9 cellular contexts compared by ENCODE assay signal in the genomic region with DNA sequence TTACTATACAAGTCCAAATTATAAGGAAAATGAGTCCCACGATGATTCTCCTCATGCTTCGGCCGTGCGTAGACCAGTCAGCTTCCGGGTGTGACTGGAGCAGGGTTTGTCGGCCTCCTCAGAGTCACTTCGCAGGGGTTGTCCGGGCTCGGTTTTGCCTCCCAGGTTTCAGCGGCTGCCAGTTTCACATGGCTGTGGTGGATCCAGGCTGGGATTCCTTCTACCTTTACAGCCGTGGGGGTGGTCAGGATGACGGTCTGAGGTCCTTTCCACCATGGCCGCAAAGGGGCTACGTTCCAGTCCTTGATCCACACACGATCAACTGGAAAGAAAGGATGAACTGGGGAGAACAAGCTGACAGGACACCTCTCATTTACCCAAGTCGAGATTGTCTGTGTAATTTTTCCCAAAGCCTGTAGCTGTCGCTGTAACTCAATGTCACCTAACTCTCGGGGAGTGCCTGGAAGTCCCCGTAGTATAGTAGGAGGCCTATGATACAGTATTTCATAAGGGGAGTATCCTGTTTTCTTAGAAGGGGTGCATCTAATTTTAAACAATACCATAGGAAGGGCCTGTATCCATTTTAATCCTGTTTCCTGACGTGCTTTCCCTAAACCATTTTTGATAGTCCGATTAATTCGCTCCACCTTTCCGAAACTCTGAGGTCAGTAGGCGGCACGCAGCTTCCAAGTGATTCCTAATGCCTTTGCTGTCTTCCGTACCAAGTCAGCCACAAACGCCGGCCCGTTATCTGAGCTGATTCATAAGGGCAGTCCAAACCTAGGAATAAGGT. TPM values are rescaled to one million over a fixed set of nuclear protein-coding genes. Genes with fewer than 3 reads are reported as not detected.
DNase-seq lines count a peak whose midpoint lies in the region; FAIRE-seq and TF ChIP-seq lines count a peak whose summit lies in the region.
"Not testable (repeated sequence)": the region's sequence is repeated elsewhere in the genome, so short reads cannot be mapped to it uniquely, and the experiment has no call there.
"Had no signal": no experiment of that assay in that cellular context is flagged by ENCODE, and none has a peak within 500 bp of the region (broad histone marks: within the 10 kb centered on the region; RNA-seq: fewer than 3 reads in every experiment).

No MANE protein-coding gene starts in this region.

- H3K4me1 Mint-ChIP-seq in astrocyte (ENCODE audit: low read depth, unreplicated experiment) = not testable (repeated sequence)

- H3K9me3 Mint-ChIP-seq in astrocyte (ENCODE audit: unreplicated experiment) = not testable (repeated sequence)

- not testable (repeated sequence) for H3K27me3 ChIP-seq in AG04450 (ENCODE audit: control insufficient read depth, insufficient read depth, low read length); astrocyte (ENCODE audit: insufficient read depth, low read length)

- not testable (repeated sequence) for H3K27ac Mint-ChIP-seq in astrocyte (ENCODE audit: unreplicated experiment)

- H3K9me3 ChIP-seq in AG04450 (ENCODE audit: control insufficient read depth, insufficient read depth, low read length); ES-I3 (ENCODE audit: control insufficient read depth, insufficient read depth, low read length); astrocyte (ENCODE audit: insufficient read depth, low read depth, low read length); kidney (ENCODE audit: control insufficient read depth in 1 of 2, low read length in 2 of 2): not testable (repeated sequence)

- not testable (repeated sequence) for FAIRE-seq in astrocyte (lab: Jason Lieb, UNC); kidney (lab: Jason Lieb, UNC)

- TF ChIP-seq CTCF in AG04450 (IDR thresholded peaks at IDR 0.05; ENCODE audit: low read depth, low read length) (peak; percentile 63), astrocyte (IDR thresholded peaks at IDR 0.05; ENCODE audit: insufficient read depth, low read depth, low read length) (peak; percentile 53), fibroblast of mammary gland (conservative IDR thresholded peaks at IDR 0.05; ENCODE audit: control insufficient read depth, insufficient read depth, low read depth, low read length) (peak; percentile 53), kidney (IDR thresholded peaks at IDR 0.05; ENCODE audit: borderline replicate concordance, extremely low read depth, insufficient read depth) (peak; percentile 5)

- H3K4me3 Mint-ChIP-seq in astrocyte (ENCODE audit: unreplicated experiment) = not testable (repeated sequence)

- H3K4me2 ChIP-seq in astrocyte (ENCODE audit: low read length) = not testable (repeated sequence)

- not testable (repeated sequence) for H3K27ac ChIP-seq in AG04450 (ENCODE audit: low read depth, low read length); astrocyte (ENCODE audit: low read depth, low read length); kidney (ENCODE audit: low read depth in 2 of 2, low read length in 2 of 2)

- not testable (repeated sequence) for H3K27me3 Mint-ChIP-seq in astrocyte (ENCODE audit: low read depth, unreplicated experiment)

- H3K4me3 ChIP-seq in AG04450 (ENCODE audit: low read depth, low read length); astrocyte (ENCODE audit: insufficient read depth, low read depth, low read length); fibroblast of mammary gland (ENCODE audit: control insufficient read depth, low read depth, low read length); kidney (ENCODE audit: low read length in 2 of 2): not testable (repeated sequence)

- CTCF ChIA-PET in AG04450 (lab: Charles Lee) = interaction anchor here (0.6 to 1.9 kb wide), 6 partner anchors 10 to 133 kb away, joined by 3 to 12 read pairs (median 4); no protein-coding TSS in a partner anchor

- POLR2A ChIA-PET in AG04450 (lab: Yijun Ruan, JAX) = not testable (repeated sequence)

- not testable (repeated sequence) for H4K20me1 ChIP-seq in astrocyte (ENCODE audit: insufficient read depth, low read length)

- H3K36me3 Mint-ChIP-seq in astrocyte (ENCODE audit: low read depth, unreplicated experiment) = not testable (repeated sequence)

- intact Hi-C loops in kidney (cut with DNase I) = not testable (repeated sequence)

- H3K36me3 ChIP-seq in ES-I3 (ENCODE audit: insufficient read depth, low read length); astrocyte (ENCODE audit: insufficient read depth, low read length); kidney (ENCODE audit: control insufficient read depth in 1 of 2, insufficient read depth in 2 of 2, low read length in 2 of 2): not testable (repeated sequence)

- not testable (repeated sequence) for H2AFZ ChIP-seq in astrocyte (ENCODE audit: low read depth, low read length)

- not testable (repeated sequence) for DNase-seq in AG04450 (ENCODE audit: low read depth, low spot score); kidney
- DNase-seq in HT1080 (ENCODE audit: low read depth) = peak; percentile 9
- DNase-seq in OCI-M1 (lab: John Stamatoyannopoulos, UW) = peak; percentile 23
- DNase-seq in astrocyte (ENCODE audit: low read depth) = peak; percentile 5
- DNase-seq in fibroblast of mammary gland (ENCODE audit: low read depth) = peak; percentile 46
- peak; percentile 25 for DNase-seq in pons (ENCODE audit: low spot score)

- H3K9ac ChIP-seq in ES-I3 (ENCODE audit: low read depth, low read length) = peak overlapping the region; percentile 12; the same call in 1 of the 2 replicates
- not testable (repeated sequence) for H3K9ac ChIP-seq in astrocyte (ENCODE audit: low read length); kidney (ENCODE audit: low read length in 2 of 2)

- not testable (repeated sequence) for H3K4me1 ChIP-seq in ES-I3 (ENCODE audit: insufficient read depth, low read length); astrocyte (ENCODE audit: insufficient read depth, low read length); kidney (ENCODE audit: control insufficient read depth in 1 of 2, insufficient read depth in 1 of 2, low read depth in 1 of 2, low read length in 2 of 2)

- H3K79me2 ChIP-seq in astrocyte (ENCODE audit: insufficient read depth, low read length) = not testable (repeated sequence)

RNA-seq across cellular contexts. Expression of a gene that starts 5.8 kb away (rescaled TPM):
- polyA plus RNA-seq in AG04450 (2011; rRNA removed) (0.77 and 1.5 TPM in 2 replicates), kidney (ENCODE audit: insufficient read depth, low read depth, low replicate concordance) (6.7 TPM)
- 0.52 and 1.4 TPM in 2 replicates for polyA minus RNA-seq in AG04450 (2011; rRNA and poly(A)+ RNA removed)
- total RNA-seq in HT1080 (2014; rRNA removed; shearing (Covaris generic)) = 2.9 and 5.7 TPM in 2 replicates
- polyA plus RNA-seq in HT1080 (2015; cell fraction: cytosol; rRNA removed) = 3.7 and 4.3 TPM in 2 replicates
- polyA plus RNA-seq in HT1080 (2015; cell fraction: nucleus; rRNA removed) = 4.6 and 5.9 TPM in 2 replicates
- total RNA-seq in astrocyte (2.8 and 3.2 TPM in 2 replicates), kidney (4.6 TPM)
- total RNA-seq: activated CD8-positive, alpha-beta memory T cell treated with anti-CD3 and anti-CD28 coated beads, Interleukin-2, amount 10 ng/mL, durations not matched to agents 7 days and 5 days had no signal

Comparison
In these comparisons a context has a peak if more than half of its experiments do, and no peak if none do; other contexts are left out.
1. CTCF ChIP-seq: peak in every context shown above with its lines; median percentile 63 in AG04450; 53 in astrocyte; 53 in fibroblast of mammary gland; 5 in kidney.